ENCODE assay signal across 17 cellular contexts in genomic region chr1:31754397-31754796, GRCh38. TPM values are rescaled to one million over a fixed set of nuclear protein-coding genes. Genes with fewer than 3 reads are reported as not detected.
"Had no signal": no experiment of that assay in that cellular context is flagged by ENCODE, and none has a peak within 500 bp of the region (broad histone marks: within the 10 kb centered on the region; RNA-seq: fewer than 3 reads in every experiment).

No MANE protein-coding gene starts in this region.

- H3K9ac ChIP-seq: parathyroid adenoma had no signal

- ATAC-seq: activated naive CD4-positive, alpha-beta T cell treated with anti-CD3 and anti-CD28 coated beads, Interleukin-2, amount 50 U/mL, for 72 hours; natural killer cell had no signal

- H3K27me3 ChIP-seq: ascending aorta, colonic mucosa, esophagus muscularis mucosa, gastrocnemius medialis, testis had no signal

- FAIRE-seq: islet of Langerhans had no signal

- H2AFZ ChIP-seq: parathyroid adenoma had no signal

- H3K36me3 ChIP-seq: ascending aorta, colonic mucosa, esophagus muscularis mucosa, gastrocnemius medialis, neutrophil, upper lobe of right lung had no signal

- H3K4me3 ChIP-seq: ascending aorta, colonic mucosa, esophagus muscularis mucosa, gastrocnemius medialis, skin epidermis, testis, upper lobe of right lung had no signal

- DNase-seq: activated CD4-positive, alpha-beta memory T cell treated with anti-CD3 and anti-CD28 coated beads, Interleukin-2, amount 10 ng/mL, durations not matched to agents 7 days and 5 days; activated CD4-positive, alpha-beta T cell treated with anti-CD3 and anti-CD28 coated beads for 48 hours; activated gamma-delta T cell; natural killer cell; stimulated activated CD4-positive, alpha-beta T cell treated with anti-CD3 and anti-CD28 coated beads, Interleukin-1b, Interleukin-23, amount 100 ng/mL, for 48 hours; upper lobe of right lung had no signal

- H3K9me3 ChIP-seq: ascending aorta, colonic mucosa, esophagus muscularis mucosa, gastrocnemius medialis, neutrophil, testis, upper lobe of right lung had no signal

- H3K27ac ChIP-seq: colonic mucosa, esophagus muscularis mucosa, neutrophil, parathyroid adenoma, skin epidermis, testis, upper lobe of right lung had no signal

- H3K79me2 ChIP-seq: parathyroid adenoma had no signal

- H3K4me1 ChIP-seq: colonic mucosa, upper lobe of right lung had no signal

RNA-seq across cellular contexts. Expression of gene COL16A1, which starts 50.6 kb away (rescaled TPM):
- total RNA-seq: activated CD4-positive, alpha-beta memory T cell treated with anti-CD3 and anti-CD28 coated beads, Interleukin-2, amount 10 ng/mL, durations not matched to agents 7 days and 5 days; activated T-helper 1 cell treated with anti-CD3 and anti-CD28 coated beads, Interleukin-12 subunit alpha, Interleukin-12 subunit beta, Interleukin-2, Interleukin-4 antibody, amounts not matched to agents 30 ng/mL and 10 ng/mL and 1 ng/mL, durations not matched to agents 14 hours and 24 hours and 36 hours had no signal
